Comparison of ENCODE assay signal across 27 cellular contexts in the genomic region with DNA sequence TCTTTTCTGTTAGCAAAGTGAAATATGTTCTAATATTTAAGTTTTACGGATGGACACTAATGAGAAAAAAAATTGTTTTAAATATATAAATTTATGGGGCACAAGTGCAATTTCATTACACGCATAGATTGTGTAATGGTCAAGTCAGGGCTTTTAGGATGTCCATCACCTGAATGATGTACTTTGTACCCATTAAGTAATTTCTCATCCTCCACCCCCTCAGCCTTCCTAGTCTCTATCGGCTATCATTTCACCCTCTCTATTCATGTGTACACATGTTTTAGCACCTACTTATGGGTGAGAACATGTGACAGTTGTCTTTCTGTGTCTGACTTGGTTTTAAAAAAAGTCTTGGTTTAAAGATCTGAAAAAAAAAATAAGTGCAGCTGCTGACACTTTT.
"Had no signal": no experiment of that assay in that cellular context is flagged by ENCODE, and none has a peak within 500 bp of the region (broad histone marks: within the 10 kb centered on the region; RNA-seq: fewer than 3 reads in every experiment).

No MANE protein-coding gene starts in this region.

- ATAC-seq: stimulated activated effector memory CD8-positive, alpha-beta T cell treated with anti-CD3 and anti-CD28 coated beads, Interleukin-12 subunit alpha, Interleukin-12 subunit beta, amount 100 ng/mL, for 72 hours; stimulated activated memory B cell treated with anti-CD40 and anti-IgM and Interleukin-4, amounts not matched to agents 10 μg/mL and 1 μg/mL and 100 μg/mL, for 72 hours; stimulated activated naive B cell treated with anti-CD40 and anti-IgM and Interleukin-4, amounts not matched to agents 10 μg/mL and 1 μg/mL and 100 μg/mL, for 72 hours; stimulated activated naive CD8-positive, alpha-beta T cell treated with anti-CD3 and anti-CD28 coated beads, Interleukin-15, amount 100 ng/mL, for 72 hours; stimulated activated naive CD8-positive, alpha-beta T cell treated with anti-CD3 and anti-CD28 coated beads, Interleukin-15, Interleukin-2, amounts not matched to agents 100 U/mL and 50 U/mL, for 24 hours; upper lobe of right lung had no signal

- H3K36me3 ChIP-seq: stomach, suprapubic skin, thoracic aorta, thyroid gland, tibial artery, tibial nerve, transverse colon, upper lobe of left lung, upper lobe of right lung, uterus, vagina had no signal

- H3K4me1 ChIP-seq: stomach, testis, tibial nerve, transverse colon, upper lobe of left lung, upper lobe of right lung, uterus, vagina had no signal

- H3K27me3 Mint-ChIP-seq: stimulated activated memory B cell treated with anti-CD40 and anti-IgM and Interleukin-4, amounts not matched to agents 10 μg/mL and 1 μg/mL and 100 μg/mL, for 72 hours; stimulated activated naive B cell treated with anti-CD40 and anti-IgM and Interleukin-4, amounts not matched to agents 10 μg/mL and 1 μg/mL and 100 μg/mL, for 72 hours; stimulated activated naive CD8-positive, alpha-beta T cell treated with anti-CD3 and anti-CD28 coated beads, Interleukin-15, amount 100 ng/mL, for 72 hours; stimulated activated naive CD8-positive, alpha-beta T cell treated with anti-CD3 and anti-CD28 coated beads, Interleukin-15, Interleukin-2, amounts not matched to agents 100 ng/mL and 50 ng/mL, for 24 hours; type B pancreatic cell had no signal

- H3K9me3 ChIP-seq: stomach, suprapubic skin, testis, thoracic aorta, thyroid gland, tibial artery, tibial nerve, transverse colon, upper lobe of left lung, upper lobe of right lung, uterus, vagina had no signal

- H3K4me3 Mint-ChIP-seq: stimulated activated effector memory CD8-positive, alpha-beta T cell treated with anti-CD3 and anti-CD28 coated beads, Interleukin-12 subunit alpha, Interleukin-12 subunit beta, amount 100 ng/mL, for 72 hours; stimulated activated memory B cell treated with anti-CD40 and anti-IgM and Interleukin-4, amounts not matched to agents 10 μg/mL and 1 μg/mL and 100 μg/mL, for 72 hours; stimulated activated naive B cell treated with anti-CD40 and anti-IgM and Interleukin-4, amounts not matched to agents 10 μg/mL and 1 μg/mL and 100 μg/mL, for 72 hours; stimulated activated naive CD8-positive, alpha-beta T cell treated with anti-CD3 and anti-CD28 coated beads, Interleukin-15, amount 100 ng/mL, for 72 hours; stimulated activated naive CD8-positive, alpha-beta T cell treated with anti-CD3 and anti-CD28 coated beads, Interleukin-15, Interleukin-2, amounts not matched to agents 100 ng/mL and 50 ng/mL, for 24 hours; type B pancreatic cell had no signal

- H3K27ac ChIP-seq: stomach, suprapubic skin, testis, thoracic aorta, thyroid gland, tibial artery, tibial nerve, transverse colon, upper lobe of left lung, upper lobe of right lung, uterus, vagina had no signal

- H3K36me3 Mint-ChIP-seq: stimulated activated effector memory CD8-positive, alpha-beta T cell treated with anti-CD3 and anti-CD28 coated beads, Interleukin-12 subunit alpha, Interleukin-12 subunit beta, amount 100 ng/mL, for 72 hours; stimulated activated memory B cell treated with anti-CD40 and anti-IgM and Interleukin-4, amounts not matched to agents 10 μg/mL and 1 μg/mL and 100 μg/mL, for 72 hours; stimulated activated naive B cell treated with anti-CD40 and anti-IgM and Interleukin-4, amounts not matched to agents 10 μg/mL and 1 μg/mL and 100 μg/mL, for 72 hours; type B pancreatic cell had no signal

- DNase-seq: stimulated activated CD4-positive, alpha-beta T cell treated with anti-CD3 and anti-CD28 coated beads, Interleukin-2, amount 100 ng/mL, for 48 hours; stimulated activated CD4-positive, alpha-beta T cell treated with anti-CD3 and anti-CD28 coated beads, Interleukin-4, amount 100 ng/mL, for 1 hour; stimulated activated CD4-positive, alpha-beta T cell treated with anti-CD3 and anti-CD28 coated beads, Interleukin-4, amount 100 ng/mL, for 24 hours; stimulated activated CD4-positive, alpha-beta T cell treated with anti-CD3 and anti-CD28 coated beads, Interleukin-4, amount 100 ng/mL, for 4 hours; stimulated activated CD8-positive, alpha-beta memory T cell treated with anti-CD3 and anti-CD28 coated beads, Interleukin-4, amount 100 ng/mL, for 48 hours; stimulated activated naive B cell treated with anti-CD40 and anti-IgM and Interleukin-4, amounts not matched to agents 10 μg/mL and 1 μg/mL and 100 μg/mL, for 72 hours; stimulated activated naive CD4-positive, alpha-beta T cell; stimulated activated naive CD4-positive, alpha-beta T cell treated with Interleukin-2 at 50 U/mL for 16 hours; stimulated activated naive CD8-positive, alpha-beta T cell treated with anti-CD3 and anti-CD28 coated beads, Interleukin-15, amount 100 ng/mL, for 72 hours; stimulated activated naive CD8-positive, alpha-beta T cell treated with anti-CD3 and anti-CD28 coated beads, Interleukin-15, Interleukin-2, amounts not matched to agents 100 U/mL and 50 U/mL, for 24 hours; stomach; substantia nigra; testis; thyroid gland; tibial artery; transverse colon; upper lobe of left lung; upper lobe of right lung; uterus had no signal

- H3K4me1 Mint-ChIP-seq: stimulated activated effector memory CD8-positive, alpha-beta T cell treated with anti-CD3 and anti-CD28 coated beads, Interleukin-12 subunit alpha, Interleukin-12 subunit beta, amount 100 ng/mL, for 72 hours; stimulated activated memory B cell treated with anti-CD40 and anti-IgM and Interleukin-4, amounts not matched to agents 10 μg/mL and 1 μg/mL and 100 μg/mL, for 72 hours; stimulated activated naive B cell treated with anti-CD40 and anti-IgM and Interleukin-4, amounts not matched to agents 10 μg/mL and 1 μg/mL and 100 μg/mL, for 72 hours; stimulated activated naive CD8-positive, alpha-beta T cell treated with anti-CD3 and anti-CD28 coated beads, Interleukin-15, amount 100 ng/mL, for 72 hours had no signal

- H3K9me3 Mint-ChIP-seq: stimulated activated effector memory CD8-positive, alpha-beta T cell treated with anti-CD3 and anti-CD28 coated beads, Interleukin-12 subunit alpha, Interleukin-12 subunit beta, amount 100 ng/mL, for 72 hours; stimulated activated memory B cell treated with anti-CD40 and anti-IgM and Interleukin-4, amounts not matched to agents 10 μg/mL and 1 μg/mL and 100 μg/mL, for 72 hours; stimulated activated naive B cell treated with anti-CD40 and anti-IgM and Interleukin-4, amounts not matched to agents 10 μg/mL and 1 μg/mL and 100 μg/mL, for 72 hours; stimulated activated naive CD8-positive, alpha-beta T cell treated with anti-CD3 and anti-CD28 coated beads, Interleukin-15, amount 100 ng/mL, for 72 hours; stimulated activated naive CD8-positive, alpha-beta T cell treated with anti-CD3 and anti-CD28 coated beads, Interleukin-15, Interleukin-2, amounts not matched to agents 100 ng/mL and 50 ng/mL, for 24 hours; type B pancreatic cell had no signal

- H3K27me3 ChIP-seq: stomach, suprapubic skin, testis, thyroid gland, tibial artery, tibial nerve, transverse colon, upper lobe of left lung, upper lobe of right lung, uterus, vagina had no signal

- H3K4me3 ChIP-seq: stomach, suprapubic skin, testis, thoracic aorta, thyroid gland, tibial artery, tibial nerve, transverse colon, upper lobe of left lung, upper lobe of right lung, uterus, vagina had no signal

- H3K27ac Mint-ChIP-seq: stimulated activated effector memory CD8-positive, alpha-beta T cell treated with anti-CD3 and anti-CD28 coated beads, Interleukin-12 subunit alpha, Interleukin-12 subunit beta, amount 100 ng/mL, for 72 hours; stimulated activated memory B cell treated with anti-CD40 and anti-IgM and Interleukin-4, amounts not matched to agents 10 μg/mL and 1 μg/mL and 100 μg/mL, for 72 hours; stimulated activated naive B cell treated with anti-CD40 and anti-IgM and Interleukin-4, amounts not matched to agents 10 μg/mL and 1 μg/mL and 100 μg/mL, for 72 hours; stimulated activated naive CD8-positive, alpha-beta T cell treated with anti-CD3 and anti-CD28 coated beads, Interleukin-15, amount 100 ng/mL, for 72 hours; stimulated activated naive CD8-positive, alpha-beta T cell treated with anti-CD3 and anti-CD28 coated beads, Interleukin-15, Interleukin-2, amounts not matched to agents 100 ng/mL and 50 ng/mL, for 24 hours; type B pancreatic cell had no signal
